In the genomic region with DNA sequence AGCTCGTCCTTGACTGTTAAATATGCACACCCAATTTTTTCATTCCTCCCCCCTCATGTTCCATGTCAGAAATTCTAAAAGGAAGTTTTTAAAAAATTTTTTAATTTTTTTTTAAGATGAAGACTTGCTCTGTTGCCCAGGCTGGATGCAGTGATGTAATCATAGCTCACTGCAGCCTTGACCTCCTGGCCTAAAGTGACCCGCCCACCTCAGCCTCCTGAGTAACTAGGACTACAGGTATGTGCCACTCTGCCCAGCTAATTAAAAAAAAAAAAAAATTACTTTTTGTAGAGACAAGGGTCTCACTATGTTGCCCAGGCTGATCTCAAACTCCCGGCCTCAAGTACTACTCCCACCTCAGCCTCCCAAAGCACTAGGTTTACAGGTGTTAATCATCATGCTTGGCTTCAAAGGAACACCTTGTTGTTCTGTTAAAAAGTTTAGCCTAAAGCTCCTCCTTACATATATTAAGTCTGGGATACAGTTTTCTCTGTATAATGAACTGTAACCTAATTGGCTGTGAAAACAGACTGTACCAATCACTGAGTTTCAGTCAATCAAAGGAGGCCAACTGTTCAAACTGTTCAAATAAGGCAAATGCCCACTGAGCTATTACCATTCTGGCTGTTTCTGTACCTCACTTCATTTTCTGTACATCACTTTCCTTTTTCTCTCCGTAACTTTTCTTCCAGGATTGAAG, we compare ENCODE assay signal across 27 cellular contexts. TPM values are rescaled to one million over a fixed set of nuclear protein-coding genes. Genes with fewer than 3 reads are reported as not detected.
DNase-seq lines count a peak whose midpoint lies in the region; ATAC-seq and TF ChIP-seq lines count a peak whose summit lies in the region.
"Had no signal": no experiment of that assay in that cellular context is flagged by ENCODE, and none has a peak within 500 bp of the region (broad histone marks: within the 10 kb centered on the region; RNA-seq: fewer than 3 reads in every experiment).

No MANE protein-coding gene starts in this region.

- 60% methylated on average over 4 of the region's 4 CpGs for WGBS in liver

- peak overlapping the region; percentile 6 to 57 for H3K27ac ChIP-seq in liver (ENCODE audit: low read depth in 1 of 2, low read length in 2 of 2)
- H3K27ac ChIP-seq: BLaER1 had no signal

- TF ChIP-seq CTCF in liver (IDR thresholded peaks at IDR 0.05; ENCODE audit: low read depth, low read length, missing input control), result no peak

- peaks cover 3 to 23% (median 9%) of the 10 kb centered on the region in 4 donors for H3K4me1 ChIP-seq in liver (ENCODE audit: control insufficient read depth in 4 of 4, insufficient read depth in 4 of 4, low read length in 3 of 4)
- H3K4me1 ChIP-seq: BE2C, BLaER1 had no signal

- no peak for DNase-seq in left lobe of liver (ENCODE audit: low spot score)
- no peak for DNase-seq in iPS-NIHi7 (ENCODE audit: extremely low spot score)
- DNase-seq: 8988T; ACHN; BE2C; C1 segment of cervical spinal cord; CD4-positive, alpha-beta memory T cell; CD4-positive, CD25-positive, alpha-beta regulatory T cell; CD8-positive, alpha-beta memory T cell; COR-L47; DMS 273 treated with DMSO at 0.1 percent for 48 hours; DMS153; DMS53; DMS79; DND-41; EL; GDM1 had no signal

- H3K36me3 ChIP-seq in liver (ENCODE audit: control insufficient read depth in 4 of 4, insufficient read depth in 3 of 4, low read depth in 1 of 4, low read length in 3 of 4), result no peaks in the 10 kb centered on the region
- H3K36me3 ChIP-seq: BE2C, BLaER1 had no signal

- ATAC-seq in left lobe of liver (peak; percentile 68), GM19455 (IDR thresholded peaks at IDR 0.05; ENCODE audit: unreplicated experiment) (no peak), HG03097 (IDR thresholded peaks at IDR 0.05; ENCODE audit: low FRiP score, unreplicated experiment) (no peak)
- ATAC-seq: GM12878 had no signal

- no peaks in the 10 kb centered on the region for H3K27me3 ChIP-seq in liver (ENCODE audit: control insufficient read depth in 4 of 4, insufficient read depth in 4 of 4, low read length in 3 of 4)
- H3K27me3 ChIP-seq: BE2C, BLaER1 had no signal

- no peak for TF ChIP-seq RAD21 in liver (IDR thresholded peaks at IDR 0.05)

- no peaks in the 10 kb centered on the region for H3K9me3 ChIP-seq in liver (ENCODE audit: control insufficient read depth in 4 of 4, low read length in 3 of 4)
- H3K9me3 ChIP-seq: BE2C had no signal

- no peak overlapping the region for H3K4me3 ChIP-seq in liver (ENCODE audit: low read depth in 1 of 3, low read length in 3 of 3)
- H3K4me3 ChIP-seq: BLaER1, GM12878 had no signal

- no peak overlapping the region for H3K9ac ChIP-seq in liver (ENCODE audit: low read depth in 1 of 2, low read length in 2 of 2)
- H3K9ac ChIP-seq: BLaER1 had no signal

TF ChIP-seq in liver, 16 proteins besides CTCF, POLR2A, EP300 and RAD21:
- peak in 1 of 2 donors; percentile 21 for TF ChIP-seq RXRA (IDR thresholded peaks at IDR 0.05)
- no peak for TF ChIP-seq SP1 (IDR thresholded peaks at IDR 0.05)

RNA-seq across cellular contexts. Expression of a gene that starts 17.8 kb away (rescaled TPM):
- total RNA-seq in left lobe of liver (not detected), liver (not detected)
- polyA plus RNA-seq in liver, result not detected
- total RNA-seq: A673; CD4-positive, alpha-beta memory T cell; CD4-positive, CD25-positive, alpha-beta regulatory T cell; CD8-positive, alpha-beta memory T cell; Daoy; G401; GM12878 had no signal
- polyA plus RNA-seq: AG04450; CD14-positive monocyte; CD4-positive, alpha-beta memory T cell; CD4-positive, CD25-positive, alpha-beta regulatory T cell; CD8-positive, alpha-beta memory T cell had no signal

RNA-seq across cellular contexts. Expression of a gene that starts 41.0 kb away (rescaled TPM):
- total RNA-seq in left lobe of liver (162 TPM), liver (100 to 1,000 TPM in 1 of 2 donors, 10 to 100 TPM in 1; 12.9 to 382 TPM)
- 100 to 1,000 TPM; 187 to 251 TPM for polyA plus RNA-seq in liver
- total RNA-seq: G401 had no signal
- polyA plus RNA-seq: CD14-positive monocyte had no signal
